ENCODE assay signal across 31 cellular contexts in genomic region chr5:8070138-8070537, GRCh38.
"Had no signal": no experiment of that assay in that cellular context is flagged by ENCODE, and none has a peak within 500 bp of the region (broad histone marks: within the 10 kb centered on the region; RNA-seq: fewer than 3 reads in every experiment).

No MANE protein-coding gene starts in this region.

- ATAC-seq: activated CD4-positive, CD25-positive, alpha-beta regulatory T cell treated with anti-CD3 and anti-CD28 coated beads, Interleukin-2, amount 50 U/mL, for 24 hours; activated CD8-positive, alpha-beta T cell treated with anti-CD3 and anti-CD28 coated beads for 36 hours; activated T-cell treated with anti-CD3 and anti-CD28 coated beads, Interleukin-2, amount 50 U/mL, for 4 hours; activated T-helper 17 cell treated with anti-CD3 and anti-CD28 coated beads, Interleukin-2, amount 50 U/mL, for 72 hours; effector memory CD8-positive, alpha-beta T cell; foreskin keratinocyte; gastroesophageal sphincter; heart right ventricle; T-helper 17 cell had no signal

- H3K4me1 Mint-ChIP-seq: activated B cell treated with CpG ODN at 0.5 μM for 24 hours; activated T-helper 17 cell treated with anti-CD3 and anti-CD28 coated beads, Interleukin-2, amount 50 U/mL, for 72 hours; central memory CD8-positive, alpha-beta T cell; T-helper 17 cell had no signal

- H3K27me3 ChIP-seq: brain microvascular endothelial cell, esophagus muscularis mucosa, foreskin keratinocyte, gastroesophageal sphincter had no signal

- H3K4me3 ChIP-seq: esophagus muscularis mucosa, gastroesophageal sphincter, heart right ventricle had no signal

- H3K36me3 Mint-ChIP-seq: activated naive CD8-positive, alpha-beta T cell had no signal

- H3K36me3 ChIP-seq: brain microvascular endothelial cell, esophagus muscularis mucosa, gastroesophageal sphincter, heart right ventricle, WERI-Rb-1 had no signal

- H3K27ac Mint-ChIP-seq: activated B cell treated with CpG ODN at 0.5 μM for 24 hours; activated CD8-positive, alpha-beta T cell treated with anti-CD3 and anti-CD28 coated beads for 36 hours; activated naive CD8-positive, alpha-beta T cell; activated T-helper 17 cell treated with anti-CD3 and anti-CD28 coated beads, Interleukin-2, amount 50 U/mL, for 72 hours; effector memory CD8-positive, alpha-beta T cell; T-helper 17 cell; T-helper 2 cell treated with Interferon-gamma antibody and Interleukin-4, amounts not matched to agents 5 μg/mL and 100 μg/mL, for 36 hours had no signal

- H3K27ac ChIP-seq: brain microvascular endothelial cell, esophagus muscularis mucosa, foreskin keratinocyte, gastroesophageal sphincter, heart right ventricle, WERI-Rb-1 had no signal

- H3K4me1 ChIP-seq: esophagus muscularis mucosa, foreskin keratinocyte, gastroesophageal sphincter, heart right ventricle had no signal

- H3K9me3 ChIP-seq: esophagus muscularis mucosa, gastroesophageal sphincter, heart right ventricle had no signal

- DNase-seq: activated B cell treated with CpG ODN at 0.5 μM for 24 hours; activated CD4-positive, alpha-beta T cell treated with anti-CD3 and anti-CD28 coated beads for 48 hours; activated CD4-positive, alpha-beta T cell treated with anti-CD3 and anti-CD28 coated beads, Interleukin-2, amount 50 U/mL, for 1 hour; activated CD4-positive, alpha-beta T cell treated with anti-CD3 and anti-CD28 coated beads, Interleukin-2, amount 50 U/mL, for 48 hours; activated CD8-positive, alpha-beta memory T cell treated with anti-CD3 and anti-CD28 coated beads for 24 hours; activated CD8-positive, alpha-beta T cell treated with anti-CD3 and anti-CD28 coated beads for 36 hours; activated effector memory CD4-positive, alpha-beta T cell treated with Interleukin-2 at 50 U/mL for 16 hours; activated gamma-delta T cell treated with Interleukin-2 at 50 U/mL for 16 hours; activated naive CD4-positive, alpha-beta T cell treated with anti-CD3 and anti-CD28 coated beads, Interleukin-2, amount 50 U/mL, for 16 hours; activated naive CD4-positive, alpha-beta T cell treated with Interleukin-2 at 50 U/mL for 16 hours; activated T-cell treated with anti-CD3 and anti-CD28 coated beads, Interleukin-2, amount 50 U/mL, for 4 hours; amniotic stem cell; anterior cingulate cortex; brain microvascular endothelial cell; cortex of kidney; dermis blood vessel endothelial cell; effector CD4-positive, alpha-beta T cell; effector memory CD8-positive, alpha-beta T cell; erythroblast; foreskin keratinocyte; heart right ventricle; T-helper 17 cell; T1000; WERI-Rb-1 had no signal

- H3K4me3 Mint-ChIP-seq: activated B cell treated with CpG ODN at 0.5 μM for 24 hours; activated CD8-positive, alpha-beta T cell treated with anti-CD3 and anti-CD28 coated beads for 36 hours; activated naive CD8-positive, alpha-beta T cell; activated T-cell treated with anti-CD3 and anti-CD28 coated beads, Interleukin-2, amount 50 U/mL, for 4 hours; activated T-helper 17 cell treated with anti-CD3 and anti-CD28 coated beads, Interleukin-2, amount 50 U/mL, for 72 hours; central memory CD8-positive, alpha-beta T cell; effector memory CD8-positive, alpha-beta T cell; T-helper 17 cell; T-helper 2 cell treated with Interferon-gamma antibody and Interleukin-4, amounts not matched to agents 5 μg/mL and 100 μg/mL, for 36 hours had no signal

- H3K9me3 Mint-ChIP-seq: activated B cell treated with CpG ODN at 0.5 μM for 24 hours; activated CD8-positive, alpha-beta T cell treated with anti-CD3 and anti-CD28 coated beads for 36 hours; activated T-cell treated with anti-CD3 and anti-CD28 coated beads, Interleukin-2, amount 50 U/mL, for 4 hours; activated T-helper 17 cell treated with anti-CD3 and anti-CD28 coated beads, Interleukin-2, amount 50 U/mL, for 72 hours; central memory CD8-positive, alpha-beta T cell; effector memory CD8-positive, alpha-beta T cell had no signal
